Comparison of ENCODE assay signal across 24 cellular contexts in the genomic region with DNA sequence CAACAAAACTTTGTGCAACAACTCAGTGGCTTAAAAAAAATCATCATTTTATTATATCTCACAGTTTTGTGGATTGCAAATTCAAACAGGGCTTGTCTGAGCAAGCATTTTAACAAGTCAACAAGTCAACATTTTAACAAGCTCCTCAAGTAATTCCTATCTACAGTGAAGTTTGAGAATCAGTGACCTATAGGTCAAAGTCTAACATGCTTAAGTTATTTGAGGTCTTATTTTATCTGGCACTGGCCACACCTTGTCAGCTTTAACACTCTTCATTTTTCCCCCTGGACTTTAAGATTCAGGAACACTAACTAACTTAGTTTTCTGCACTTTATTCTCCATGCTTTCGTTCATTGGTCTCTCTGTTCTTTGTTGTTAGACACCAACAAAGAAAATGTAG.
DNase-seq lines count a peak whose midpoint lies in the region; ATAC-seq, FAIRE-seq and TF ChIP-seq lines count a peak whose summit lies in the region.
"Had no signal": no experiment of that assay in that cellular context is flagged by ENCODE, and none has a peak within 500 bp of the region (broad histone marks: within the 10 kb centered on the region; RNA-seq: fewer than 3 reads in every experiment).

No MANE protein-coding gene starts in this region.

- H3K27me3 ChIP-seq in GM23338 (ENCODE audit: insufficient read depth) = no peaks in the 10 kb centered on the region
- H3K27me3 ChIP-seq in endodermal cell (ENCODE audit: control insufficient read depth, insufficient read depth, low read length, poor library complexity, severe bottlenecking) = peaks cover 5% of the 10 kb centered on the region
- no peaks in the 10 kb centered on the region for H3K27me3 ChIP-seq in small intestine (ENCODE audit: control insufficient read depth in 2 of 2, insufficient read depth in 2 of 2, low read length in 2 of 2)
- H3K27me3 ChIP-seq: BLaER1 treated with 17β-estradiol and CSF1 and Interleukin-3, amounts not matched to agents 10 nM and 100 nM had no signal

- H3K27me3 Mint-ChIP-seq in GM23338 (ENCODE audit: insufficient read depth, low read depth, poor library complexity) (peaks cover 2% of the 10 kb centered on the region), endodermal cell (ENCODE audit: insufficient read depth) (peaks cover 8% of the 10 kb centered on the region)
- H3K27me3 Mint-ChIP-seq in activated T-cell treated with anti-CD3 and anti-CD28 coated beads, Interleukin-2, amount 50 U/mL, for 4 hours (ENCODE audit: low read depth) = peaks cover 6% of the 10 kb centered on the region
- peaks cover 13% of the 10 kb centered on the region for H3K27me3 Mint-ChIP-seq in activated CD4-positive, alpha-beta T cell treated with anti-CD3 and anti-CD28 coated beads, Interleukin-2, amount 10 ng/mL, durations not matched to agents 24 days and 14 days

- no peaks in the 10 kb centered on the region for H3K9me3 ChIP-seq in endodermal cell (ENCODE audit: control insufficient read depth, low read length)
- H3K9me3 ChIP-seq in small intestine (ENCODE audit: control insufficient read depth, low read depth) = no peaks in the 10 kb centered on the region
- H3K9me3 ChIP-seq: A549; BLaER1 treated with 17β-estradiol and CSF1 and Interleukin-3, amounts not matched to agents 10 nM and 100 nM; Caco-2 had no signal

- intact Hi-C loops in left colon (cut with DNase I, micrococcal nuclease) = no loop called here
- intact Hi-C loops in lower leg skin (cut with DNase I; ENCODE audit: low total_unique reads) = no loop called here
- intact Hi-C loops in activated CD4-positive, alpha-beta T cell treated with anti-CD3 and anti-CD28 coated beads, Interleukin-2, amount 10 ng/mL, durations not matched to agents 24 days and 14 days (cut with micrococcal nuclease) = no loop called here

- H3K4me3 Mint-ChIP-seq in GM23338 = no peak overlapping the region
- H3K4me3 Mint-ChIP-seq in endodermal cell = no peak overlapping the region
- H3K4me3 Mint-ChIP-seq in activated T-cell treated with anti-CD3 and anti-CD28 coated beads, Interleukin-2, amount 50 U/mL, for 4 hours = no peak overlapping the region
- H3K4me3 Mint-ChIP-seq in activated CD4-positive, alpha-beta T cell treated with anti-CD3 and anti-CD28 coated beads, Interleukin-2, amount 10 ng/mL, durations not matched to agents 24 days and 14 days = no peak overlapping the region
- H3K4me3 Mint-ChIP-seq: B cell; CD4-positive, alpha-beta T cell; CD8-positive, alpha-beta T cell had no signal

- H3K4me1 ChIP-seq in GM23338 (ENCODE audit: insufficient read depth) (no peaks in the 10 kb centered on the region), endodermal cell (ENCODE audit: control insufficient read depth, insufficient read depth, low read length) (no peaks in the 10 kb centered on the region), small intestine (ENCODE audit: control insufficient read depth in 2 of 2, insufficient read depth in 1 of 2, low read depth in 1 of 2, low read length in 1 of 2) (peaks cover 0 to 3% of the 10 kb centered on the region in 2 donors)
- H3K4me1 ChIP-seq: A549; BLaER1 treated with 17β-estradiol and CSF1 and Interleukin-3, amounts not matched to agents 10 nM and 100 nM had no signal

- H3K36me3 ChIP-seq in GM23338 (ENCODE audit: insufficient read depth) = no peaks in the 10 kb centered on the region
- H3K36me3 ChIP-seq in endodermal cell (ENCODE audit: control insufficient read depth, insufficient read depth, low read length) = no peaks in the 10 kb centered on the region
- H3K36me3 ChIP-seq in small intestine (ENCODE audit: control insufficient read depth in 2 of 2, insufficient read depth in 2 of 2, low read length in 2 of 2) = no peaks in the 10 kb centered on the region
- H3K36me3 ChIP-seq: BLaER1 treated with 17β-estradiol and CSF1 and Interleukin-3, amounts not matched to agents 10 nM and 100 nM had no signal

- H2AFZ ChIP-seq in GM23338 = 0 out of 2 replicates have a peak overlapping the region, but pooled peaks have one; percentile 16

- no peaks in the 10 kb centered on the region for H3K4me1 Mint-ChIP-seq in GM23338
- peaks cover 5% of the 10 kb centered on the region for H3K4me1 Mint-ChIP-seq in endodermal cell
- H3K4me1 Mint-ChIP-seq in activated T-cell treated with anti-CD3 and anti-CD28 coated beads, Interleukin-2, amount 50 U/mL, for 4 hours (ENCODE audit: low read depth) = no peaks in the 10 kb centered on the region
- H3K4me1 Mint-ChIP-seq in activated CD4-positive, alpha-beta T cell treated with anti-CD3 and anti-CD28 coated beads, Interleukin-2, amount 10 ng/mL, durations not matched to agents 24 days and 14 days = no peaks in the 10 kb centered on the region
- H3K4me1 Mint-ChIP-seq: B cell had no signal

- TF ChIP-seq CTCF in GM23338 (conservative IDR thresholded peaks at IDR 0.05; ENCODE audit: low read depth in 2 of 2) = no peak
- TF ChIP-seq CTCF in endodermal cell (conservative IDR thresholded peaks at IDR 0.05) = no peak
- TF ChIP-seq CTCF in lower leg skin (IDR thresholded peaks at IDR 0.05) = no peak

- no peak overlapping the region for H3K4me2 ChIP-seq in GM23338
- H3K4me2 ChIP-seq: A549; BLaER1 treated with 17β-estradiol and CSF1 and Interleukin-3, amounts not matched to agents 10 nM and 100 nM had no signal

- H3K27ac ChIP-seq in GM23338 (ENCODE audit: low read depth) (no peak overlapping the region), endodermal cell (ENCODE audit: low read depth, low read length) (no peak overlapping the region), small intestine (ENCODE audit: low read depth in 1 of 2, low read length in 1 of 2) (no peak overlapping the region)
- H3K27ac ChIP-seq: A549; BLaER1 treated with 17β-estradiol and CSF1 and Interleukin-3, amounts not matched to agents 10 nM and 100 nM; C4-2B had no signal

- 80 to 100% methylated on average over 1 of the region's 1 CpG for WGBS in endodermal cell (ENCODE audit: insufficient coverage in 1 of 2, insufficient read length in 1 of 2), 2 experiments
- WGBS in small intestine, 3 donors = 33 to 66% (median 37%) methylated on average over 1 of the region's 1 CpG
- WGBS in lower leg skin, 2 donors = 91 to 98% methylated on average over 1 of the region's 1 CpG

- TF ChIP-seq POLR2A in lower leg skin (IDR thresholded peaks at IDR 0.05) = no peak

- H3K4me3 ChIP-seq in GM23338 (no peak overlapping the region), endodermal cell (ENCODE audit: low read length) (peak overlapping the region; percentile 44), small intestine (ENCODE audit: low read depth in 1 of 2, low read length in 2 of 2) (no peak overlapping the region), lower leg skin (ENCODE audit: low read depth, poor library complexity, severe bottlenecking) (no peak overlapping the region)
- H3K4me3 ChIP-seq: A549; BLaER1 treated with 17β-estradiol and CSF1 and Interleukin-3, amounts not matched to agents 10 nM and 100 nM; GM12878 had no signal

- H3K27ac Mint-ChIP-seq in GM23338 = no peak overlapping the region
- H3K27ac Mint-ChIP-seq in endodermal cell = no peak overlapping the region
- H3K27ac Mint-ChIP-seq in activated CD4-positive, alpha-beta T cell treated with anti-CD3 and anti-CD28 coated beads, Interleukin-2, amount 10 ng/mL, durations not matched to agents 24 days and 14 days = no peak overlapping the region
- H3K27ac Mint-ChIP-seq: B cell; CD4-positive, alpha-beta T cell; CD8-positive, alpha-beta T cell had no signal

- no peaks in the 10 kb centered on the region for H4K20me1 ChIP-seq in GM23338 (replicated peaks; ENCODE audit: insufficient read depth)
- H4K20me1 ChIP-seq: BLaER1 treated with 17β-estradiol and CSF1 and Interleukin-3, amounts not matched to agents 10 nM and 100 nM had no signal

- no peaks in the 10 kb centered on the region for H3K9me2 ChIP-seq in GM23338 (ENCODE audit: insufficient read depth)

- H3K79me2 ChIP-seq in GM23338 (replicated peaks; ENCODE audit: insufficient read depth) = no peaks in the 10 kb centered on the region

- no peak overlapping the region for H3K9ac ChIP-seq in endodermal cell (ENCODE audit: extremely low read depth, low read length, poor library complexity, severe bottlenecking)
- H3K9ac ChIP-seq: BLaER1 treated with 17β-estradiol and CSF1 and Interleukin-3, amounts not matched to agents 10 nM and 100 nM had no signal

- no peak for FAIRE-seq in small intestine (lab: Jason Lieb, UNC)
- FAIRE-seq: A549, D721Med, GM12878, GM12892, GM18507 had no signal

- H3K36me3 Mint-ChIP-seq in GM23338 (ENCODE audit: low read depth) = no peaks in the 10 kb centered on the region
- H3K36me3 Mint-ChIP-seq in endodermal cell (ENCODE audit: low read depth) = no peaks in the 10 kb centered on the region
- H3K36me3 Mint-ChIP-seq in activated T-cell treated with anti-CD3 and anti-CD28 coated beads, Interleukin-2, amount 50 U/mL, for 4 hours (ENCODE audit: insufficient read depth) = no peaks in the 10 kb centered on the region
- H3K36me3 Mint-ChIP-seq in activated CD4-positive, alpha-beta T cell treated with anti-CD3 and anti-CD28 coated beads, Interleukin-2, amount 10 ng/mL, durations not matched to agents 24 days and 14 days (ENCODE audit: low read depth) = no peaks in the 10 kb centered on the region
- H3K36me3 Mint-ChIP-seq: CD8-positive, alpha-beta T cell had no signal

- DNase-seq in GM23338 (ENCODE audit: low spot score) = no peak
- DNase-seq in endodermal cell = no peak
- no peak for DNase-seq in left colon
- peak; percentile 88 for DNase-seq in small intestine
- no peak for DNase-seq in lower leg skin (ENCODE audit: low spot score in 2 of 2)
- no peak for DNase-seq in DMS79 (lab: John Stamatoyannopoulos, UW)
- no peak for DNase-seq in activated T-cell treated with anti-CD3 and anti-CD28 coated beads, Interleukin-2, amount 50 U/mL, for 4 hours
- DNase-seq in activated CD4-positive, alpha-beta T cell treated with anti-CD3 and anti-CD28 coated beads, Interleukin-2, amount 10 ng/mL, durations not matched to agents 24 days and 14 days = no peak
- DNase-seq: AML-193; Calu3; CD4-positive, alpha-beta T cell; CD8-positive, alpha-beta T cell; DND-41; EL; GDM1 had no signal

- ATAC-seq in GM23338 (no peak), left colon (peak; percentile 89)
- ATAC-seq in activated T-cell treated with anti-CD3 and anti-CD28 coated beads, Interleukin-2, amount 50 U/mL, for 4 hours = no peak
- ATAC-seq: A549; CD8-positive, alpha-beta T cell; GM12878 had no signal

- no peaks in the 10 kb centered on the region for H3K9me3 Mint-ChIP-seq in GM23338
- no peaks in the 10 kb centered on the region for H3K9me3 Mint-ChIP-seq in endodermal cell
- H3K9me3 Mint-ChIP-seq in activated T-cell treated with anti-CD3 and anti-CD28 coated beads, Interleukin-2, amount 50 U/mL, for 4 hours = no peaks in the 10 kb centered on the region
- no peaks in the 10 kb centered on the region for H3K9me3 Mint-ChIP-seq in activated CD4-positive, alpha-beta T cell treated with anti-CD3 and anti-CD28 coated beads, Interleukin-2, amount 10 ng/mL, durations not matched to agents 24 days and 14 days
- H3K9me3 Mint-ChIP-seq: CD4-positive, alpha-beta T cell; CD8-positive, alpha-beta T cell had no signal

- no peaks in the 10 kb centered on the region for H3F3A ChIP-seq in GM23338 (replicated peaks; ENCODE audit: low read depth)
